ENCODE assay signal across 21 cellular contexts in genomic region chr15:56837281-56837680, GRCh38.
A peak's percentile ranks its signal among the peaks of the same experiment; 100 is the strongest.
DNase-seq lines count a peak whose midpoint lies in the region; ATAC-seq, FAIRE-seq and TF ChIP-seq lines count a peak whose summit lies in the region.
"Had no signal": no experiment of that assay in that cellular context is flagged by ENCODE, and none has a peak within 500 bp of the region (broad histone marks: within the 10 kb centered on the region; RNA-seq: fewer than 3 reads in every experiment).

No MANE protein-coding gene starts in this region.

- H2BK120ac ChIP-seq in neuronal stem cell (ENCODE audit: low read depth, low read length): no peak overlapping the region

- no peaks in the 10 kb centered on the region for H3K9me3 Mint-ChIP-seq in stimulated activated memory B cell treated with anti-CD40 and anti-IgM and Interleukin-4, amounts not matched to agents 10 μg/mL and 1 μg/mL and 100 μg/mL, for 72 hours
- H3K9me3 Mint-ChIP-seq: activated naive CD4-positive, alpha-beta T cell treated with anti-CD3 and anti-CD28 coated beads, Interleukin-2, amount 10 ng/mL, durations not matched to agents 7 days and 5 days had no signal

- no peak overlapping the region for H3K4me3 ChIP-seq in OCI-LY7 (ENCODE audit: low read depth, low read length, poor library complexity, severe bottlenecking)
- H3K4me3 ChIP-seq in neuronal stem cell (ENCODE audit: low read length in 2 of 2): no peak overlapping the region
- H3K4me3 ChIP-seq: coronary artery, gastrocnemius medialis, sigmoid colon, thyroid gland had no signal

- BruUV-seq in OCI-LY7 (replicated peaks; lab: Mats Ljungman, UMichigan): no TSS peak

- no peaks in the 10 kb centered on the region for H3K79me2 ChIP-seq in OCI-LY7 (ENCODE audit: insufficient read depth, low read depth, low read length)

- no peak overlapping the region for H3K4me3 Mint-ChIP-seq in stimulated activated memory B cell treated with anti-CD40 and anti-IgM and Interleukin-4, amounts not matched to agents 10 μg/mL and 1 μg/mL and 100 μg/mL, for 72 hours
- H3K4me3 Mint-ChIP-seq: activated naive CD4-positive, alpha-beta T cell treated with anti-CD3 and anti-CD28 coated beads, Interleukin-2, amount 10 ng/mL, durations not matched to agents 7 days and 5 days had no signal

- H3K9ac ChIP-seq in neuronal stem cell (ENCODE audit: low read depth, low read length, poor library complexity): no peak overlapping the region

- H3K36me3 Mint-ChIP-seq in stimulated activated memory B cell treated with anti-CD40 and anti-IgM and Interleukin-4, amounts not matched to agents 10 μg/mL and 1 μg/mL and 100 μg/mL, for 72 hours: peaks cover 6% of the 10 kb centered on the region
- H3K36me3 Mint-ChIP-seq: activated naive CD4-positive, alpha-beta T cell treated with anti-CD3 and anti-CD28 coated beads, Interleukin-2, amount 10 ng/mL, durations not matched to agents 7 days and 5 days had no signal

- WGBS in neuronal stem cell (ENCODE audit: extremely low coverage in 2 of 2, insufficient read length in 2 of 2, insufficient replicate concordance in 1 of 2), 2 donors: no CpG with 5 or more reads among the region's 1 CpG

- H3K27ac Mint-ChIP-seq in stimulated activated memory B cell treated with anti-CD40 and anti-IgM and Interleukin-4, amounts not matched to agents 10 μg/mL and 1 μg/mL and 100 μg/mL, for 72 hours: no peak overlapping the region
- H3K27ac Mint-ChIP-seq: activated naive CD4-positive, alpha-beta T cell treated with anti-CD3 and anti-CD28 coated beads, Interleukin-2, amount 10 ng/mL, durations not matched to agents 7 days and 5 days had no signal

- no peak overlapping the region for H3K23ac ChIP-seq in neuronal stem cell (ENCODE audit: low read depth, low read length, poor library complexity)

- no peak overlapping the region for H3K14ac ChIP-seq in neuronal stem cell (ENCODE audit: low read length)

- no peak overlapping the region for H2BK5ac ChIP-seq in neuronal stem cell (ENCODE audit: low read length)

- H2BK12ac ChIP-seq in neuronal stem cell (ENCODE audit: low read length): no peak overlapping the region

- H4K20me1 ChIP-seq in OCI-LY7 (ENCODE audit: insufficient read depth, low read length): no peaks in the 10 kb centered on the region

- H2BK15ac ChIP-seq in neuronal stem cell (ENCODE audit: low read length): no peak overlapping the region

- no peaks in the 10 kb centered on the region for H3K79me1 ChIP-seq in neuronal stem cell (ENCODE audit: low read depth, low read length)

- H3K4me2 ChIP-seq in OCI-LY7 (ENCODE audit: low read length): no peak overlapping the region
- no peak overlapping the region for H3K4me2 ChIP-seq in neuronal stem cell (ENCODE audit: insufficient read depth, low read length, poor library complexity, severe bottlenecking)

- no peak for ATAC-seq in stimulated activated memory B cell treated with anti-CD40 and anti-IgM and Interleukin-4, amounts not matched to agents 10 μg/mL and 1 μg/mL and 100 μg/mL, for 72 hours
- ATAC-seq: gastrocnemius medialis, HepG2, left colon had no signal

- TF ChIP-seq CTCF in OCI-LY7 (conservative IDR thresholded peaks at IDR 0.05; ENCODE audit: low read length): no peak

- H3K9me3 ChIP-seq in OCI-LY7 (ENCODE audit: low read length) (no peaks in the 10 kb centered on the region), neuronal stem cell (replicated peaks in 1 of 2; ENCODE audit: control insufficient read depth in 2 of 2, insufficient read depth in 1 of 2, low read depth in 1 of 2, low read length in 2 of 2) (peaks cover 0 to 3% of the 10 kb centered on the region in 2 donors)
- H3K9me3 ChIP-seq: gastrocnemius medialis, sigmoid colon, thyroid gland had no signal

- H4K8ac ChIP-seq in neuronal stem cell (ENCODE audit: low read depth, low read length): no peak overlapping the region

- H2AK5ac ChIP-seq in neuronal stem cell (ENCODE audit: low read depth, low read length): no peak overlapping the region

- H3K4me1 ChIP-seq in OCI-LY7 (ENCODE audit: insufficient read depth, low read length, poor library complexity, severe bottlenecking) (peaks cover 17% of the 10 kb centered on the region), neuronal stem cell (ENCODE audit: control insufficient read depth in 2 of 2, insufficient read depth in 1 of 2, low read depth in 1 of 2, low read length in 2 of 2) (peaks cover 0 to 9% of the 10 kb centered on the region in 2 donors)

- H2AFZ ChIP-seq in OCI-LY7 (ENCODE audit: low read length) (peak overlapping the region; percentile 27; the same call in 1 of the 2 replicates), neuronal stem cell (ENCODE audit: low read length) (peak overlapping the region; percentile 60)

- H3K27me3 ChIP-seq in neuronal stem cell (ENCODE audit: control insufficient read depth in 3 of 3, insufficient read depth in 3 of 3, low read depth in 1 of 3, low read length in 3 of 3): no peaks in the 10 kb centered on the region
- H3K27me3 ChIP-seq: gastrocnemius medialis, sigmoid colon, thyroid gland had no signal

- H3K27me3 Mint-ChIP-seq in stimulated activated memory B cell treated with anti-CD40 and anti-IgM and Interleukin-4, amounts not matched to agents 10 μg/mL and 1 μg/mL and 100 μg/mL, for 72 hours: no peaks in the 10 kb centered on the region

- peak; percentile 46 for DNase-seq in EL
- no peak for DNase-seq in OCI-LY7 (ENCODE audit: low spot score)
- peak; percentile 42 for DNase-seq in fibroblast of gingiva (ENCODE audit: low read depth)
- DNase-seq in neuronal stem cell (ENCODE audit: low spot score): no peak
- DNase-seq in amygdala (lab: John Stamatoyannopoulos, UW): no peak
- DNase-seq in COR-L47 (lab: John Stamatoyannopoulos, UW): no peak
- DNase-seq in urothelium cell line (ENCODE audit: low spot score): no peak
- DNase-seq: activated CD4-positive, CD25-positive, alpha-beta regulatory T cell treated with anti-CD3 and anti-CD28 coated beads, Interleukin-2, amount 50 U/mL, for 72 hours; activated naive CD4-positive, alpha-beta T cell treated with anti-CD3 and anti-CD28 coated beads, Interleukin-2, amount 10 ng/mL, durations not matched to agents 7 days and 5 days; activated T-cell treated with anti-CD3 and anti-CD28 coated beads, Interleukin-2, amount 50 U/mL, for 48 hours; gastrocnemius medialis; left colon; NCI-H187; NCI-H2227 treated with DMSO at 0.1 percent for 48 hours; sigmoid colon; stimulated activated naive CD4-positive, alpha-beta T cell treated with Interleukin-2 at 50 U/mL for 16 hours; thyroid gland had no signal

- H3K27ac ChIP-seq in OCI-LY7 (ENCODE audit: low read depth, low read length, poor library complexity, severe bottlenecking): no peak overlapping the region
- H3K27ac ChIP-seq in neuronal stem cell (replicated peaks; ENCODE audit: low read length): no peak overlapping the region
- H3K27ac ChIP-seq: coronary artery, gastrocnemius medialis, sigmoid colon, thyroid gland had no signal

- POLR2A ChIA-PET in OCI-LY7 (lab: Charles Lee): interaction anchor here (0.7 kb wide), 1 partner anchor 390 kb away, joined by 5 read pairs; no protein-coding TSS in a partner anchor

- H3K9me2 ChIP-seq in OCI-LY7 (ENCODE audit: insufficient read depth, low read length): no peaks in the 10 kb centered on the region

- CTCF ChIA-PET in OCI-LY7 (lab: Charles Lee; ENCODE audit: unreplicated experiment): no interaction called here

- intact Hi-C loops in OCI-LY7 (cut with micrococcal nuclease; ENCODE audit: unreplicated experiment): no loop called here

- H3K4me1 Mint-ChIP-seq in stimulated activated memory B cell treated with anti-CD40 and anti-IgM and Interleukin-4, amounts not matched to agents 10 μg/mL and 1 μg/mL and 100 μg/mL, for 72 hours: peaks cover 28% of the 10 kb centered on the region

- no peak for FAIRE-seq in urothelium cell line (lab: Jason Lieb, UNC)
- FAIRE-seq: H1, HepG2 had no signal

- no peak overlapping the region for H3K18ac ChIP-seq in neuronal stem cell (ENCODE audit: low read length)

- no peak overlapping the region for H3K4ac ChIP-seq in neuronal stem cell (ENCODE audit: low read length)

- H3K36me3 ChIP-seq in OCI-LY7 (ENCODE audit: insufficient read depth, low read length): no peaks in the 10 kb centered on the region
- no peaks in the 10 kb centered on the region for H3K36me3 ChIP-seq in neuronal stem cell (replicated peaks in 1 of 2; ENCODE audit: control insufficient read depth in 2 of 2, insufficient read depth in 2 of 2, low read length in 2 of 2)
- H3K36me3 ChIP-seq: gastrocnemius medialis, sigmoid colon, thyroid gland had no signal

- H4K91ac ChIP-seq in neuronal stem cell (ENCODE audit: low read depth, low read length, poor library complexity): no peak overlapping the region

Comparison
In these comparisons a context has a peak if more than half of its experiments do, and no peak if none do; other contexts are left out.
1. DNase-seq: peak in EL (single experiment) and fibroblast of gingiva (single experiment); none in OCI-LY7 (single experiment), neuronal stem cell (single experiment), amygdala (0 of 56), COR-L47 (single experiment) and urothelium cell line (single experiment).